In the genomic region with DNA sequence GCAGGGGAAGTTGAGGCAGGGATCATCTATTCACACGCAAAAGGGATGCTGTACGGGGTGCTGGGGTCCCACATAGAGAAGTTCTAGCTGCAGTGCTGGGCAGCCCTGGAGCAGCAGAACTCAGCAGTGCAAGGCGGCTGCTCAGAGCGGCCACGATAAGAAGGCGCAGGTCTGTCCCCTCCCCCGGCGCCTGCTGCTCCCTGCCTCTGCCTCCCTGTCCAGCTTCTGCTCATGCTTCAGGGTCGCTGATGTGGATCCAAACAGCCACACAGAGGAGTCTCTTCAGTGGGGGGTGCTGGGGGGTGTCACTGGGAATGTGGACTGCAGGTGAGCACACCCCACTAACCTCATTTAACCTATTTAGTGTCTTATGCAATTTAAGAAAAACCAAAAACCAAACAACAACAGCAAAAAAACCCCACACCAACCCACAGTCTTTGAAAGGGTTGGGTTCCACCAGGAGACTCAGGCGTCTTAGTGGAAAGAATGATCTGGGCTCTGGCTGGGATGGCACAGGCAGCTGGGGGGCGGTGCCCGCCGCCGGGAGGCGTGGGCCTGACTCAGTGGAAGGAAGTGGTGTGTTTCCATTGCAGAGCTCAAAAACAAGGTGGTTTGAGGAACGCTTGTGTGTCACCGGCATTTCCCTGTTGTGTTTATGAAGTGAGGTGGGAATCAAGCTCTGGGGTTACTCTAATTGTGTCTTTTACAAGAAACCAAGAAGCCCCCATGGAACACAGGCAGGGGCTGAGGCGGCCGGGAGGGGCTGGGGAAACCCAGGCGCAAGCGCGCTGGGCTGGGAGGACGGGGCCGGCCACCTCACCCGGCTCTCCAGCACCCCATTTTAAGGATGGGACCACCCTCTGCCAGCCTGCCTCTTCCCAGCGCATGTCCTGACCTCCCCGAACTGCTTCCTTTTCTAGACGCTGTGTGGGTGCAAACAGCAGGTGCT, we compare ENCODE assay signal across 11 cellular contexts. TPM values are rescaled to one million over a fixed set of nuclear protein-coding genes. Genes with fewer than 3 reads are reported as not detected.
DNase-seq lines count a peak whose midpoint lies in the region; ATAC-seq and TF ChIP-seq lines count a peak whose summit lies in the region.
"Had no signal": no experiment of that assay in that cellular context is flagged by ENCODE, and none has a peak within 500 bp of the region (broad histone marks: within the 10 kb centered on the region; RNA-seq: fewer than 3 reads in every experiment).

No MANE protein-coding gene starts in this region.

- H3K9me3 ChIP-seq in CD4-positive, CD25-positive, alpha-beta regulatory T cell (ENCODE audit: control insufficient read depth in 2 of 2, low read length in 2 of 2): no peaks in the 10 kb centered on the region
- H3K9me3 ChIP-seq in esophagus muscularis mucosa (no peaks in the 10 kb centered on the region), Caco-2 (no peaks in the 10 kb centered on the region)
- H3K9me3 ChIP-seq: ascending aorta had no signal

- H3K36me3 Mint-ChIP-seq in CD4-positive, CD25-positive, alpha-beta regulatory T cell: no peaks in the 10 kb centered on the region
- H3K36me3 Mint-ChIP-seq in activated naive CD4-positive, alpha-beta T cell treated with anti-CD3 and anti-CD28 coated beads, Interleukin-2, amount 50 U/mL, for 24 hours: no peaks in the 10 kb centered on the region
- no peaks in the 10 kb centered on the region for H3K36me3 Mint-ChIP-seq in Caco-2 (ENCODE audit: insufficient read depth, unreplicated experiment)

- no peak for TF ChIP-seq CTCF in esophagus muscularis mucosa (IDR thresholded peaks at IDR 0.05)
- TF ChIP-seq CTCF in Caco-2 (IDR thresholded peaks at IDR 0.05; ENCODE audit: insufficient read depth in 1 of 2, low read depth in 1 of 2, low read length in 1 of 2, severe bottlenecking in 1 of 2, unreplicated experiment in 1 of 2): no peak

- H3K4me1 Mint-ChIP-seq in CD4-positive, CD25-positive, alpha-beta regulatory T cell: peaks cover 15 to 61% (median 34%) of the 10 kb centered on the region in 4 donors
- H3K4me1 Mint-ChIP-seq in activated naive CD4-positive, alpha-beta T cell treated with anti-CD3 and anti-CD28 coated beads, Interleukin-2, amount 50 U/mL, for 24 hours: peaks cover 58% of the 10 kb centered on the region
- no peaks in the 10 kb centered on the region for H3K4me1 Mint-ChIP-seq in Caco-2 (ENCODE audit: low read depth, unreplicated experiment)

- no peaks in the 10 kb centered on the region for H3K36me3 ChIP-seq in CD4-positive, CD25-positive, alpha-beta regulatory T cell (ENCODE audit: control insufficient read depth, insufficient read depth, low read length)
- no peaks in the 10 kb centered on the region for H3K36me3 ChIP-seq in esophagus muscularis mucosa
- H3K36me3 ChIP-seq in Caco-2 (ENCODE audit: control insufficient read depth, insufficient read depth, low read length): no peaks in the 10 kb centered on the region
- H3K36me3 ChIP-seq: ascending aorta had no signal

- H3K27ac Mint-ChIP-seq in CD4-positive, CD25-positive, alpha-beta regulatory T cell: peak overlapping the region; percentile 85 to 92 (median 90)
- H3K27ac Mint-ChIP-seq in activated naive CD4-positive, alpha-beta T cell treated with anti-CD3 and anti-CD28 coated beads, Interleukin-2, amount 50 U/mL, for 24 hours: peak overlapping the region; percentile 96
- no peak overlapping the region for H3K27ac Mint-ChIP-seq in Caco-2 (ENCODE audit: unreplicated experiment)

- H3K4me1 ChIP-seq in CD4-positive, CD25-positive, alpha-beta regulatory T cell (ENCODE audit: control insufficient read depth, insufficient read depth, low read length, poor library complexity, severe bottlenecking): peaks cover 40% of the 10 kb centered on the region
- no peaks in the 10 kb centered on the region for H3K4me1 ChIP-seq in esophagus muscularis mucosa
- no peaks in the 10 kb centered on the region for H3K4me1 ChIP-seq in Caco-2
- H3K4me1 ChIP-seq: ascending aorta had no signal

- TF ChIP-seq POLR2A in esophagus muscularis mucosa (IDR thresholded peaks at IDR 0.05; ENCODE audit: low read depth): no peak

- WGBS in esophagus muscularis mucosa: 84% methylated on average over 23 of the region's 28 CpGs

- DNase-seq in CD4-positive, CD25-positive, alpha-beta regulatory T cell: peak; percentile 62 to 84 (median 63)
- DNase-seq in activated CD4-positive, alpha-beta T cell treated with anti-CD3 and anti-CD28 coated beads for 1 hour: peak; percentile 89
- DNase-seq in stimulated activated CD4-positive, alpha-beta T cell treated with anti-CD3 and anti-CD28 coated beads, Interleukin-2, amount 100 ng/mL, for 24 hours: peak; percentile 93
- DNase-seq in MV-4-11 (lab: John Stamatoyannopoulos, UW): no peak
- no peak for DNase-seq in esophagus muscularis mucosa (ENCODE audit: extremely low spot score)
- no peak for DNase-seq in Caco-2
- DNase-seq: NCI-H526 treated with DMSO at 0.1 percent for 48 hours, right cardiac atrium had no signal

- intact Hi-C loops in esophagus muscularis mucosa (cut with DNase I) (no loop called here), Caco-2 (cut with micrococcal nuclease; ENCODE audit: unreplicated experiment) (no loop called here)

- no peak for TF ChIP-seq EP300 in esophagus muscularis mucosa (IDR thresholded peaks at IDR 0.05)

- POLR2A ChIA-PET in Caco-2 (lab: Charles Lee): no interaction called here

- H3K4me3 Mint-ChIP-seq in CD4-positive, CD25-positive, alpha-beta regulatory T cell: peak overlapping the region; percentile 84 to 92 (median 87)
- peak overlapping the region; percentile 58 for H3K4me3 Mint-ChIP-seq in activated naive CD4-positive, alpha-beta T cell treated with anti-CD3 and anti-CD28 coated beads, Interleukin-2, amount 50 U/mL, for 24 hours
- H3K4me3 Mint-ChIP-seq in Caco-2 (ENCODE audit: unreplicated experiment): no peak overlapping the region

- CTCF ChIA-PET in Caco-2 (lab: Charles Lee): no interaction called here

- no peaks in the 10 kb centered on the region for H3K27me3 Mint-ChIP-seq in CD4-positive, CD25-positive, alpha-beta regulatory T cell
- H3K27me3 Mint-ChIP-seq in activated naive CD4-positive, alpha-beta T cell treated with anti-CD3 and anti-CD28 coated beads, Interleukin-2, amount 50 U/mL, for 24 hours: no peaks in the 10 kb centered on the region
- H3K27me3 Mint-ChIP-seq in Caco-2 (ENCODE audit: insufficient read depth, unreplicated experiment): peaks cover 17% of the 10 kb centered on the region

- peak overlapping the region; percentile 75 for H3K4me3 ChIP-seq in CD4-positive, CD25-positive, alpha-beta regulatory T cell (ENCODE audit: low read depth, low read length)
- H3K4me3 ChIP-seq in esophagus muscularis mucosa: no peak overlapping the region
- no peak overlapping the region for H3K4me3 ChIP-seq in Caco-2 (ENCODE audit: low read depth, low read length)
- H3K4me3 ChIP-seq: ascending aorta had no signal

- no TSS peak for BruUV-seq in Caco-2 (replicated peaks; lab: Mats Ljungman, UMichigan)

- no peaks in the 10 kb centered on the region for H3K27me3 ChIP-seq in CD4-positive, CD25-positive, alpha-beta regulatory T cell (ENCODE audit: control insufficient read depth, insufficient read depth, low read length)
- peaks cover 0 to 46% (median 0%) of the 10 kb centered on the region in 4 donors for H3K27me3 ChIP-seq in esophagus muscularis mucosa
- no peaks in the 10 kb centered on the region for H3K27me3 ChIP-seq in Caco-2 (replicated peaks; ENCODE audit: control insufficient read depth, insufficient read depth, low read length)
- H3K27me3 ChIP-seq: ascending aorta had no signal

- peak; percentile 80 to 81 for ATAC-seq in CD4-positive, CD25-positive, alpha-beta regulatory T cell (ENCODE audit: low read depth in 2 of 2)
- ATAC-seq in HG02884 (IDR thresholded peaks at IDR 0.05; ENCODE audit: unreplicated experiment): no peak
- ATAC-seq: right cardiac atrium had no signal

- H3K9me3 Mint-ChIP-seq in CD4-positive, CD25-positive, alpha-beta regulatory T cell: peaks cover 0 to 1% (median 0%) of the 10 kb centered on the region in 7 donors
- no peaks in the 10 kb centered on the region for H3K9me3 Mint-ChIP-seq in activated naive CD4-positive, alpha-beta T cell treated with anti-CD3 and anti-CD28 coated beads, Interleukin-2, amount 50 U/mL, for 24 hours
- no peaks in the 10 kb centered on the region for H3K9me3 Mint-ChIP-seq in Caco-2 (ENCODE audit: unreplicated experiment)

- peak overlapping the region; percentile 61 for H3K27ac ChIP-seq in CD4-positive, CD25-positive, alpha-beta regulatory T cell (ENCODE audit: insufficient read depth, low read length, poor library complexity, severe bottlenecking)
- no peak overlapping the region for H3K27ac ChIP-seq in esophagus muscularis mucosa (replicated peaks in 1 of 4)
- H3K27ac ChIP-seq: ascending aorta had no signal

RNA-seq across cellular contexts. Expression of gene IRF4, which starts 55.1 kb away (rescaled TPM):
- total RNA-seq in CD4-positive, CD25-positive, alpha-beta regulatory T cell: 71.3 TPM
- 10 to 100 TPM in 3 of 4 donors, 1 to 10 TPM in 1; 9.0 to 14.3 (median 11.2) TPM for polyA plus RNA-seq in CD4-positive, CD25-positive, alpha-beta regulatory T cell
- total RNA-seq in esophagus muscularis mucosa (1 to 10 TPM in 3 of 4 donors, under 1 TPM in 1; 0.29 to 9.5 (median 3.3) TPM), Caco-2 (2022) (not detected in 2 replicates)

Comparison
In these comparisons a context has a peak if more than half of its experiments do, and no peak if none do; other contexts are left out.
1. DNase-seq: peak in CD4-positive, CD25-positive, alpha-beta regulatory T cell (3 of 3), activated CD4-positive, alpha-beta T cell treated with anti-CD3 and anti-CD28 coated beads for 1 hour (single experiment) and stimulated activated CD4-positive, alpha-beta T cell treated with anti-CD3 and anti-CD28 coated beads, Interleukin-2, amount 100 ng/mL, for 24 hours (2 of 2); none in MV-4-11 (single experiment), esophagus muscularis mucosa (single experiment) and Caco-2 (0 of 2).